ENCODE assay signal across 1 cellular context in genomic region chr1:41390573-41390972, GRCh38.
TF ChIP-seq lines count a peak whose summit lies in the region.

No MANE protein-coding gene starts in this region.

TF ChIP-seq in K562, 482 proteins besides CTCF, POLR2A, EP300 and RAD21:
- peak; percentile 68 for TF ChIP-seq RBM25 (IDR thresholded peaks at IDR 0.05; ENCODE audit: low read depth, low read length, severe bottlenecking)
- TF ChIP-seq ZNF408 (CRISPR knock-in tag; IDR thresholded peaks at IDR 0.05; ENCODE audit: low read depth) = no peak
